ENCODE assay signal across 1 cellular context in the genomic region with DNA sequence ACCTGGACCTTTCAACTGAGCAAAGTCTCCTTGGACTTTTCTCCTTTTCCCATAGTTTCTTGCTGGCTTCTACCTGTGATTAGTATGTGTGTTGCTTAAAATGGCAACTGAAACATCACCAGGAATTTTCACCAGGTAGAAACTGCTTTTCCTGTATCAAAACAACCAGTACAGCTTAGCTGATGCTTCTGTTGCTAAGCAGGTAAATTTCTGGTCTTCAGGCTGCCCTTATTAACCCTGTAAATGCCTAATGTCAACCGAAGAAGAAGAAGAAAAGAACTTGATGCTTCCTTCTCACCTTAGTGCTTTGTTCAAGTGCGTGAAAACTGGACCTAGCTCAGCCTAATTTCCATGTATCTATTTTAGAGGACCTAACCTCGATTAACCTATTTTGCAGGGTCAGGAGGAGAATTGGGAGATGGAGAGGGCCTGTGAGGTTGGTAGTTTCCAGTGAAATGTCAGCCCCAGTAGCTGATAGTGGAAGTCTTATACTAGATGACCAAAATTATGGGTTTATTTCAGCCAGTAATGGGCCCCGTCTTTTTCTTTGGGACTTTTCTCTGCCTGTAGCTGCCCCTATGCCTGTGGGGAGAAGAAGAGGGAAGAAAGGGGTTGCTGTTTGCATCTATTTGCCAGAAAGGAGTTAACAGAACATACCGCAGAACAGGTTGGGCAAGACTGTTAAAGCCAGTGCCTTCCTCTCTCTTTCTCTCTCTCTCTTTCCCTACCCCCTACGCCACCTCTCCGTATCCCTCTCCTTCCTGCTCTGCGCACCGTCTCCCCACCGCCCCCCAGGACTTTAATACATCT.
TF ChIP-seq lines count a peak whose summit lies in the region.

No MANE protein-coding gene starts in this region.

TF ChIP-seq in IMR-90, 13 proteins besides CTCF, POLR2A, EP300 and RAD21:
- TF ChIP-seq, protein P1, sequence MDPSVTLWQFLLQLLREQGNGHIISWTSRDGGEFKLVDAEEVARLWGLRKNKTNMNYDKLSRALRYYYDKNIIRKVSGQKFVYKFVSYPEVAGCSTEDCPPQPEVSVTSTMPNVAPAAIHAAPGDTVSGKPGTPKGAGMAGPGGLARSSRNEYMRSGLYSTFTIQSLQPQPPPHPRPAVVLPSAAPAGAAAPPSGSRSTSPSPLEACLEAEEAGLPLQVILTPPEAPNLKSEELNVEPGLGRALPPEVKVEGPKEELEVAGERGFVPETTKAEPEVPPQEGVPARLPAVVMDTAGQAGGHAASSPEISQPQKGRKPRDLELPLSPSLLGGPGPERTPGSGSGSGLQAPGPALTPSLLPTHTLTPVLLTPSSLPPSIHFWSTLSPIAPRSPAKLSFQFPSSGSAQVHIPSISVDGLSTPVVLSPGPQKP (IDR thresholded peaks at IDR 0.05; ENCODE audit: borderline replicate concordance, low read depth, low read length) = no peak
- TF ChIP-seq MAZ (IDR thresholded peaks at IDR 0.05; ENCODE audit: borderline replicate concordance, low read depth, low read length) (no peak), NFE2L2 (IDR thresholded peaks at IDR 0.05; ENCODE audit: low read depth, low read length) (no peak), MAFK (IDR thresholded peaks at IDR 0.05; ENCODE audit: low read depth, low read length) (no peak), CHD1 (IDR thresholded peaks at IDR 0.05; ENCODE audit: low read depth, low read length) (no peak), BHLHE40 (IDR thresholded peaks at IDR 0.05; ENCODE audit: low read depth, low read length) (no peak), MXI1 (IDR thresholded peaks at IDR 0.05; ENCODE audit: borderline replicate concordance, low read depth, low read length) (no peak), FOS (IDR thresholded peaks at IDR 0.05; ENCODE audit: low read depth, low read length) (no peak), SMC3 (IDR thresholded peaks at IDR 0.05; ENCODE audit: low read depth, low read length) (no peak), CEBPB (IDR thresholded peaks at IDR 0.05; ENCODE audit: low read depth, low read length) (no peak), RFX5 (IDR thresholded peaks at IDR 0.05; ENCODE audit: low read depth, low read length) (no peak), RCOR1 (IDR thresholded peaks at IDR 0.05; ENCODE audit: insufficient replicate concordance, low read length) (no peak)
- TF ChIP-seq, protein P2, sequence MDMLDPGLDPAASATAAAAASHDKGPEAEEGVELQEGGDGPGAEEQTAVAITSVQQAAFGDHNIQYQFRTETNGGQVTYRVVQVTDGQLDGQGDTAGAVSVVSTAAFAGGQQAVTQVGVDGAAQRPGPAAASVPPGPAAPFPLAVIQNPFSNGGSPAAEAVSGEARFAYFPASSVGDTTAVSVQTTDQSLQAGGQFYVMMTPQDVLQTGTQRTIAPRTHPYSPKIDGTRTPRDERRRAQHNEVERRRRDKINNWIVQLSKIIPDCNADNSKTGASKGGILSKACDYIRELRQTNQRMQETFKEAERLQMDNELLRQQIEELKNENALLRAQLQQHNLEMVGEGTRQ (IDR thresholded peaks at IDR 0.05; ENCODE audit: low read depth, low read length) = no peak
